In genomic region chr11:122267602-122268001, GRCh38 we compare ENCODE assay signal across 1 cellular context.
TF ChIP-seq lines count a peak whose summit lies in the region.

No MANE protein-coding gene starts in this region.

TF ChIP-seq in SK-N-SH, 30 proteins besides CTCF, POLR2A, EP300 and RAD21 (continued from another document):
- TF ChIP-seq, protein P1, sequence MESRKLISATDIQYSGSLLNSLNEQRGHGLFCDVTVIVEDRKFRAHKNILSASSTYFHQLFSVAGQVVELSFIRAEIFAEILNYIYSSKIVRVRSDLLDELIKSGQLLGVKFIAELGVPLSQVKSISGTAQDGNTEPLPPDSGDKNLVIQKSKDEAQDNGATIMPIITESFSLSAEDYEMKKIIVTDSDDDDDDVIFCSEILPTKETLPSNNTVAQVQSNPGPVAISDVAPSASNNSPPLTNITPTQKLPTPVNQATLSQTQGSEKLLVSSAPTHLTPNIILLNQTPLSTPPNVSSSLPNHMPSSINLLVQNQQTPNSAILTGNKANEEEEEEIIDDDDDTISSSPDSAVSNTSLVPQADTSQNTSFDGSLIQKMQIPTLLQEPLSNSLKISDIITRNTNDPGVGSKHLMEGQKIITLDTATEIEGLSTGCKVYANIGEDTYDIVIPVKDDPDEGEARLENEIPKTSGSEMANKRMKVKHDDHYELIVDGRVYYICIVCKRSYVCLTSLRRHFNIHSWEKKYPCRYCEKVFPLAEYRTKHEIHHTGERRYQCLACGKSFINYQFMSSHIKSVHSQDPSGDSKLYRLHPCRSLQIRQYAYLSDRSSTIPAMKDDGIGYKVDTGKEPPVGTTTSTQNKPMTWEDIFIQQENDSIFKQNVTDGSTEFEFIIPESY (IDR thresholded peaks at IDR 0.05; ENCODE audit: borderline replicate concordance, low read depth), result no peak
- TF ChIP-seq GABPA (IDR thresholded peaks at IDR 0.05; ENCODE audit: low read depth) (no peak), SMC3 (IDR thresholded peaks at IDR 0.05; ENCODE audit: low read depth, low read length) (no peak), MXI1 (IDR thresholded peaks at IDR 0.05; ENCODE audit: low read depth, low read length) (no peak), JUND (IDR thresholded peaks at IDR 0.05) (peak; percentile 80), NRF1 (IDR thresholded peaks at IDR 0.05; ENCODE audit: low read depth, low read length) (no peak), FOXM1 (IDR thresholded peaks at IDR 0.05; ENCODE audit: low read depth) (0 out of 2 replicates have a peak, but pooled peaks have one; percentile 47), IRF3 (IDR thresholded peaks at IDR 0.05; ENCODE audit: low read depth, low read length) (no peak), RXRA (IDR thresholded peaks at IDR 0.05; ENCODE audit: borderline replicate concordance, low read depth) (no peak), FOSL2 (IDR thresholded peaks at IDR 0.05; ENCODE audit: borderline replicate concordance, low read depth) (peak; percentile 63; the same call in 1 of the 2 replicates), CHD2 (IDR thresholded peaks at IDR 0.05; ENCODE audit: low read length, partially characterized antibody) (no peak), RCOR1 (IDR thresholded peaks at IDR 0.05; ENCODE audit: low read length) (no peak), TCF12 (IDR thresholded peaks at IDR 0.05) (peak; percentile 89), SIN3A (IDR thresholded peaks at IDR 0.05; ENCODE audit: borderline replicate concordance, low read depth, low read length) (peak; percentile 38; the same call in 1 of the 2 replicates), MAX (IDR thresholded peaks at IDR 0.05; ENCODE audit: low read depth) (0 out of 2 replicates have a peak, but pooled peaks have one; percentile 22), TEAD4 (IDR thresholded peaks at IDR 0.05; ENCODE audit: borderline replicate concordance, insufficient read depth) (peak; percentile 66; the same call in 1 of the 2 replicates), RFX5 (IDR thresholded peaks at IDR 0.05; ENCODE audit: low read length) (no peak)
- TF ChIP-seq, protein P2, sequence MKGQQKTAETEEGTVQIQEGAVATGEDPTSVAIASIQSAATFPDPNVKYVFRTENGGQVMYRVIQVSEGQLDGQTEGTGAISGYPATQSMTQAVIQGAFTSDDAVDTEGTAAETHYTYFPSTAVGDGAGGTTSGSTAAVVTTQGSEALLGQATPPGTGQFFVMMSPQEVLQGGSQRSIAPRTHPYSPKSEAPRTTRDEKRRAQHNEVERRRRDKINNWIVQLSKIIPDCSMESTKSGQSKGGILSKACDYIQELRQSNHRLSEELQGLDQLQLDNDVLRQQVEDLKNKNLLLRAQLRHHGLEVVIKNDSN (IDR thresholded peaks at IDR 0.05; ENCODE audit: borderline replicate concordance, low read depth), result no peak
